ENCODE assay signal across 23 cellular contexts in genomic region chr4:142960134-142960533, GRCh38.
DNase-seq lines count a peak whose midpoint lies in the region; TF ChIP-seq lines count a peak whose summit lies in the region.
"Had no signal": no experiment of that assay in that cellular context is flagged by ENCODE, and none has a peak within 500 bp of the region (broad histone marks: within the 10 kb centered on the region; RNA-seq: fewer than 3 reads in every experiment).

No MANE protein-coding gene starts in this region.

- H3K27me3 Mint-ChIP-seq in brain: no peaks in the 10 kb centered on the region
- H3K27me3 Mint-ChIP-seq: IgD-negative memory B cell had no signal

- peak overlapping the region in 3 of 5 experiments; percentile 23 to 56 (median 42) for H3K27ac Mint-ChIP-seq in brain
- H3K27ac Mint-ChIP-seq: activated CD8-positive, alpha-beta T cell treated with anti-CD3 and anti-CD28 coated beads for 36 hours; activated T-cell treated with anti-CD3 and anti-CD28 coated beads, Interleukin-2, amount 50 U/mL, for 24 hours; IgD-negative memory B cell; nephron progenitor cell had no signal

- no peak overlapping the region for H3K4me3 Mint-ChIP-seq in brain
- H3K4me3 Mint-ChIP-seq: activated CD8-positive, alpha-beta T cell treated with anti-CD3 and anti-CD28 coated beads for 36 hours; activated T-cell treated with anti-CD3 and anti-CD28 coated beads, Interleukin-2, amount 50 U/mL, for 24 hours; IgD-negative memory B cell; nephron progenitor cell had no signal

- intact Hi-C loops in sigmoid colon (cut with DNase I): no loop called here

- H3K9me3 Mint-ChIP-seq in brain: peaks cover 1 to 6% (median 4%) of the 10 kb centered on the region in 5 experiments

- H3K4me1 Mint-ChIP-seq in brain: peaks cover 36% of the 10 kb centered on the region

- H3K36me3 Mint-ChIP-seq in brain: peaks cover 3% of the 10 kb centered on the region
- H3K36me3 Mint-ChIP-seq: IgD-negative memory B cell had no signal

- TF ChIP-seq CTCF in brain (conservative IDR thresholded peaks at IDR 0.05) (no peak), sigmoid colon (IDR thresholded peaks at IDR 0.05) (no peak)

- 19 to 42% methylated on average over 1 of the region's 1 CpG for WGBS in sigmoid colon, 2 donors

- no peak for TF ChIP-seq POLR2A in sigmoid colon (IDR thresholded peaks at IDR 0.05)

- H3K27ac ChIP-seq in layer of hippocampus (ENCODE audit: low read depth, low read length) (peak overlapping the region; percentile 35), sigmoid colon (peak overlapping the region in 3 of 4 donors; percentile 62 to 73 (median 73))
- H3K27ac ChIP-seq: ascending aorta, prostate gland had no signal

- TF ChIP-seq EP300 in sigmoid colon (IDR thresholded peaks at IDR 0.05): no peak

- no peaks in the 10 kb centered on the region for H3K27me3 ChIP-seq in layer of hippocampus (ENCODE audit: control insufficient read depth, insufficient read depth, low read length)
- no peaks in the 10 kb centered on the region for H3K27me3 ChIP-seq in sigmoid colon
- H3K27me3 ChIP-seq: ascending aorta, spleen, upper lobe of left lung had no signal

- no peaks in the 10 kb centered on the region for H3K36me3 ChIP-seq in sigmoid colon
- H3K36me3 ChIP-seq: ascending aorta, prostate gland, spleen, upper lobe of left lung had no signal

- no peak overlapping the region for H3K4me3 ChIP-seq in sigmoid colon
- H3K4me3 ChIP-seq: ascending aorta, prostate gland, spleen, upper lobe of left lung had no signal

- peaks cover 0 to 3% (median 0%) of the 10 kb centered on the region in 4 donors for H3K9me3 ChIP-seq in sigmoid colon
- H3K9me3 ChIP-seq: ascending aorta, prostate gland had no signal

- H3K4me1 ChIP-seq in sigmoid colon: peaks cover 0 to 32% (median 22%) of the 10 kb centered on the region in 4 donors
- H3K4me1 ChIP-seq: ascending aorta, prostate gland, upper lobe of left lung had no signal

- DNase-seq in MV-4-11 (lab: John Stamatoyannopoulos, UW): peak; percentile 67
- no peak for DNase-seq in sigmoid colon
- no peak for DNase-seq in mesenteric fat pad (ENCODE audit: low spot score)
- no peak for DNase-seq in NCI-H345 treated with DMSO at 0.1 percent for 48 hours (lab: John Stamatoyannopoulos, UW; ENCODE audit: unreplicated experiment)
- DNase-seq in AML-193 (lab: John Stamatoyannopoulos, UW): no peak
- DNase-seq: activated CD8-positive, alpha-beta T cell treated with anti-CD3 and anti-CD28 coated beads for 36 hours; activated naive CD4-positive, alpha-beta T cell treated with Interleukin-2 at 50 U/mL for 16 hours; activated T-cell treated with anti-CD3 and anti-CD28 coated beads, Interleukin-2, amount 50 U/mL, for 24 hours; DND-41; GOT3; hippocampal formation; mesendoderm; NCI-H2081 treated with DMSO at 0.1 percent for 48 hours; NCI-H510A treated with DMSO at 0.1 percent for 48 hours; nephron progenitor cell; NK-92 treated with Interleukin-12 subunit alpha and Interleukin-12 subunit beta, amount 100 ng/mL, for 24 hours; spleen; upper lobe of left lung had no signal
